ENCODE assay signal across 15 cellular contexts in genomic region chr10:110612073-110612472, GRCh38. TPM values are rescaled to one million over a fixed set of nuclear protein-coding genes. Genes with fewer than 3 reads are reported as not detected.
DNase-seq lines count a peak whose midpoint lies in the region; ATAC-seq and TF ChIP-seq lines count a peak whose summit lies in the region.
"Had no signal": no experiment of that assay in that cellular context is flagged by ENCODE, and none has a peak within 500 bp of the region (broad histone marks: within the 10 kb centered on the region; RNA-seq: fewer than 3 reads in every experiment).

No MANE protein-coding gene starts in this region.

- no peak overlapping the region for H3K4me3 Mint-ChIP-seq in central memory CD8-positive, alpha-beta T cell
- H3K4me3 Mint-ChIP-seq in activated CD8-positive, alpha-beta memory T cell treated with anti-CD3 and anti-CD28 coated beads, Interleukin-2, amount 10 ng/mL, durations not matched to agents 7 days and 5 days: no peak overlapping the region
- H3K4me3 Mint-ChIP-seq: immature natural killer cell had no signal

- no peaks in the 10 kb centered on the region for H3K9me2 ChIP-seq in MM.1S (replicated peaks; ENCODE audit: insufficient read depth, low read length)

- no peaks in the 10 kb centered on the region for H4K20me1 ChIP-seq in MM.1S (ENCODE audit: insufficient read depth, low read length)
- H4K20me1 ChIP-seq: BLaER1 had no signal

- H3K4me2 ChIP-seq in MM.1S (ENCODE audit: low read depth, low read length): peak overlapping the region; percentile 83
- H3K4me2 ChIP-seq: BLaER1 had no signal

- DNase-seq in MM.1S: peak; percentile 57
- no peak for DNase-seq in central memory CD8-positive, alpha-beta T cell (ENCODE audit: low spot score in 2 of 2)
- DNase-seq in NCI-H524 (lab: John Stamatoyannopoulos, UW): no peak
- no peak for DNase-seq in activated CD8-positive, alpha-beta memory T cell treated with anti-CD3 and anti-CD28 coated beads, Interleukin-2, amount 10 ng/mL, durations not matched to agents 7 days and 5 days
- no peak for DNase-seq in DMS153 (lab: John Stamatoyannopoulos, UW)
- DNase-seq in putamen (ENCODE audit: low spot score): no peak
- DNase-seq: cerebellar nuclear complex, DMS79, immature natural killer cell, mesendoderm, NCI-H2081 had no signal

- peaks cover 37% of the 10 kb centered on the region for H3F3A ChIP-seq in MM.1S (ENCODE audit: insufficient read depth, low read length)

- peak overlapping the region; percentile 58; the same call in 1 of the 2 replicates for H3K27ac ChIP-seq in MM.1S (ENCODE audit: low read length)
- H3K27ac ChIP-seq: BLaER1, gastroesophageal sphincter had no signal

- no peaks in the 10 kb centered on the region for H3K9me3 ChIP-seq in MM.1S (replicated peaks; ENCODE audit: insufficient read depth, low read length)
- H3K9me3 ChIP-seq: BLaER1, gastroesophageal sphincter had no signal

- H3K4me1 ChIP-seq in MM.1S (ENCODE audit: low read length): peaks cover 26% of the 10 kb centered on the region
- H3K4me1 ChIP-seq: BLaER1, gastroesophageal sphincter had no signal

- peaks cover 4% of the 10 kb centered on the region for H3K36me3 Mint-ChIP-seq in central memory CD8-positive, alpha-beta T cell (ENCODE audit: insufficient read depth)
- H3K36me3 Mint-ChIP-seq in activated CD8-positive, alpha-beta memory T cell treated with anti-CD3 and anti-CD28 coated beads, Interleukin-2, amount 10 ng/mL, durations not matched to agents 7 days and 5 days: no peaks in the 10 kb centered on the region
- H3K36me3 Mint-ChIP-seq: immature natural killer cell had no signal

- no peaks in the 10 kb centered on the region for H3K36me3 ChIP-seq in MM.1S (replicated peaks; ENCODE audit: insufficient read depth, low read length)

- ATAC-seq in GM18520 (IDR thresholded peaks at IDR 0.05; ENCODE audit: unreplicated experiment) (peak; percentile 27), GM21447 (IDR thresholded peaks at IDR 0.05; ENCODE audit: unreplicated experiment) (peak; percentile 46)
- ATAC-seq in central memory CD8-positive, alpha-beta T cell (replicated peaks; ENCODE audit: extremely low read depth, poor library complexity, severe bottlenecking): peak; percentile 27
- no peak for ATAC-seq in activated CD8-positive, alpha-beta memory T cell treated with anti-CD3 and anti-CD28 coated beads, Interleukin-2, amount 10 ng/mL, durations not matched to agents 7 days and 5 days
- ATAC-seq: gastroesophageal sphincter had no signal

- no peaks in the 10 kb centered on the region for H3K79me2 ChIP-seq in MM.1S (ENCODE audit: low read length)

- peak overlapping the region; percentile 55 for H2AFZ ChIP-seq in MM.1S (ENCODE audit: low read length)

- CTCF ChIA-PET in activated CD8-positive, alpha-beta memory T cell treated with anti-CD3 and anti-CD28 coated beads, Interleukin-2, amount 10 ng/mL, durations not matched to agents 7 days and 5 days (lab: Charles Lee): interaction anchor here (0.7 to 3.0 kb wide), 5 partner anchors 13 to 307 kb away, joined by 3 to 37 read pairs (median 4); no protein-coding TSS in a partner anchor

- no peak overlapping the region for H3K27ac Mint-ChIP-seq in central memory CD8-positive, alpha-beta T cell (ENCODE audit: low read depth)
- no peak overlapping the region for H3K27ac Mint-ChIP-seq in activated CD8-positive, alpha-beta memory T cell treated with anti-CD3 and anti-CD28 coated beads, Interleukin-2, amount 10 ng/mL, durations not matched to agents 7 days and 5 days
- H3K27ac Mint-ChIP-seq: immature natural killer cell had no signal

- H3K4me1 Mint-ChIP-seq in central memory CD8-positive, alpha-beta T cell: no peaks in the 10 kb centered on the region
- peaks cover 49% of the 10 kb centered on the region for H3K4me1 Mint-ChIP-seq in activated CD8-positive, alpha-beta memory T cell treated with anti-CD3 and anti-CD28 coated beads, Interleukin-2, amount 10 ng/mL, durations not matched to agents 7 days and 5 days

- no peaks in the 10 kb centered on the region for H3K9me3 Mint-ChIP-seq in central memory CD8-positive, alpha-beta T cell
- no peaks in the 10 kb centered on the region for H3K9me3 Mint-ChIP-seq in activated CD8-positive, alpha-beta memory T cell treated with anti-CD3 and anti-CD28 coated beads, Interleukin-2, amount 10 ng/mL, durations not matched to agents 7 days and 5 days (ENCODE audit: low read depth)
- H3K9me3 Mint-ChIP-seq: immature natural killer cell had no signal

- H3K4me3 ChIP-seq in MM.1S (ENCODE audit: low read length): peak overlapping the region; percentile 34
- H3K4me3 ChIP-seq: BLaER1, gastroesophageal sphincter had no signal

- no peak for TF ChIP-seq CTCF in MM.1S (IDR thresholded peaks at IDR 0.05; ENCODE audit: low read length)

- H3K27me3 ChIP-seq in MM.1S (replicated peaks; ENCODE audit: insufficient read depth, low read length): no peaks in the 10 kb centered on the region
- H3K27me3 ChIP-seq: BLaER1, gastroesophageal sphincter had no signal

- 0 out of 2 replicates have a peak overlapping the region, but pooled peaks have one; percentile 6 for H3K9ac ChIP-seq in MM.1S (ENCODE audit: low read length)
- H3K9ac ChIP-seq: BLaER1 had no signal

- no peaks in the 10 kb centered on the region for H3K27me3 Mint-ChIP-seq in central memory CD8-positive, alpha-beta T cell
- no peaks in the 10 kb centered on the region for H3K27me3 Mint-ChIP-seq in activated CD8-positive, alpha-beta memory T cell treated with anti-CD3 and anti-CD28 coated beads, Interleukin-2, amount 10 ng/mL, durations not matched to agents 7 days and 5 days

RNA-seq across cellular contexts. Expression of gene RBM20, which starts 32.1 kb away (rescaled TPM):
- total RNA-seq in activated CD8-positive, alpha-beta memory T cell treated with anti-CD3 and anti-CD28 coated beads, Interleukin-2, amount 10 ng/mL, durations not matched to agents 7 days and 5 days: under 1 TPM; 0.06 to 0.07 TPM

RNA-seq across cellular contexts. Expression of gene SMC3, which starts 44.6 kb away (rescaled TPM):
- 10 to 100 TPM; 81.3 to 86.8 TPM for total RNA-seq in activated CD8-positive, alpha-beta memory T cell treated with anti-CD3 and anti-CD28 coated beads, Interleukin-2, amount 10 ng/mL, durations not matched to agents 7 days and 5 days
